In the genomic region with DNA sequence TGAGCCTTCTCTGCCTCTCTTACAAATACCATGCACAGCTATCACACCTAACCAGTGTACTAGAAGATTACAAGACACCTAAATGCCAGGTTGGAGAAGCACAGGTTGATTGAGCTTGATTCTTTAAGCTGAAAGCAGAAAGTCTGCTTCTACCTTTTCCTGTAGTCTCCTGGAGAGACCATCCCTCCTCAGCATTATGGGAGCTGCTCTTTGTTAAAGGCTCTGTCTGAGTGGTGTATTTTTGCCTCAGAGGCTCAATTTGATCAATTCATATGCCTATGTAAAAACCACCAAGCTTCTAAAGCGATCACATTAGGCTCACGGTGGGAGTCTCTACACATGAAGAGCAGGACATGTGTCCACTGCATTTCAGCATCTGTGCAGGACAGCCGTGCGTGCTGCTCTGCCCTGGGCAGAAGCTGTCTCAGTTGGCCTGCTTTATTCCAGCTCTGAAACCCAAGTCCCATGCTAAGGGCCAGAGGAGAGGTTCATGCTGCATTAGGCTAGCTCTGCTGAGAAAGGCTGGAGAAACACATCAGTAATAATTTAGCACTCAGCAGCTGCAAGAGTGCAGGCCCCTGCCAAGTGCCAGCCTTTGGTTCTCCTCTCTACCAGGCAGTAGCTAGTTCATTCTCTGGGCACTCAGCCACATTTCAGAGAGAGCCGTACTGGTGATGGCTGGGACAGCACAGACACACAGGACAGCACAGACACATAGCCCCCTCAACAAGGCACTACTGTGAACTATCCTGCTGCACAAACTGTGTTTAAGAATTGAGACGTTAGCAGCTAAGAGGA, we compare ENCODE assay signal across 12 cellular contexts. TPM values are rescaled to one million over a fixed set of nuclear protein-coding genes. Genes with fewer than 3 reads are reported as not detected.
DNase-seq lines count a peak whose midpoint lies in the region; ATAC-seq and TF ChIP-seq lines count a peak whose summit lies in the region.
"Had no signal": no experiment of that assay in that cellular context is flagged by ENCODE, and none has a peak within 500 bp of the region (broad histone marks: within the 10 kb centered on the region; RNA-seq: fewer than 3 reads in every experiment).

No MANE protein-coding gene starts in this region.

- H2BK5ac ChIP-seq in neuronal stem cell (ENCODE audit: low read length), result no peak overlapping the region

- H3K4me1 ChIP-seq in neuronal stem cell (ENCODE audit: control insufficient read depth in 2 of 2, insufficient read depth in 1 of 2, low read depth in 1 of 2, low read length in 2 of 2), result peaks cover 14 to 27% of the 10 kb centered on the region in 2 donors
- H3K4me1 ChIP-seq: HAP-1 had no signal

- no peak overlapping the region for H2BK120ac ChIP-seq in neuronal stem cell (ENCODE audit: low read depth, low read length)

- no peak overlapping the region for H3K27ac Mint-ChIP-seq in chondrocyte (ENCODE audit: unreplicated experiment)
- H3K27ac Mint-ChIP-seq in activated CD4-positive, alpha-beta memory T cell treated with anti-CD3 and anti-CD28 coated beads, Interleukin-2, amount 10 ng/mL, durations not matched to agents 7 days and 5 days, result no peak overlapping the region
- H3K27ac Mint-ChIP-seq: CD8-positive, alpha-beta T cell had no signal

- H3K36me3 Mint-ChIP-seq in chondrocyte (ENCODE audit: low read depth), result no peaks in the 10 kb centered on the region
- H3K36me3 Mint-ChIP-seq in activated CD4-positive, alpha-beta memory T cell treated with anti-CD3 and anti-CD28 coated beads, Interleukin-2, amount 10 ng/mL, durations not matched to agents 7 days and 5 days (ENCODE audit: low read depth), result no peaks in the 10 kb centered on the region
- H3K36me3 Mint-ChIP-seq: activated naive CD4-positive, alpha-beta T cell treated with anti-CD3 and anti-CD28 coated beads, Interleukin-2, amount 50 U/mL, for 72 hours; CD8-positive, alpha-beta T cell had no signal

- no peaks in the 10 kb centered on the region for H3K27me3 Mint-ChIP-seq in chondrocyte (ENCODE audit: low read depth)
- no peaks in the 10 kb centered on the region for H3K27me3 Mint-ChIP-seq in activated CD4-positive, alpha-beta memory T cell treated with anti-CD3 and anti-CD28 coated beads, Interleukin-2, amount 10 ng/mL, durations not matched to agents 7 days and 5 days

- no peak overlapping the region for H4K91ac ChIP-seq in neuronal stem cell (ENCODE audit: low read depth, low read length, poor library complexity)

- ATAC-seq in GM19455 (IDR thresholded peaks at IDR 0.05; ENCODE audit: unreplicated experiment), result no peak
- no peak for ATAC-seq in HG03045 (IDR thresholded peaks at IDR 0.05; ENCODE audit: unreplicated experiment)
- ATAC-seq: activated naive CD4-positive, alpha-beta T cell treated with anti-CD3 and anti-CD28 coated beads, Interleukin-2, amount 50 U/mL, for 72 hours; CD8-positive, alpha-beta T cell had no signal

- POLR2A ChIA-PET in activated CD4-positive, alpha-beta memory T cell treated with anti-CD3 and anti-CD28 coated beads, Interleukin-2, amount 10 ng/mL, durations not matched to agents 7 days and 5 days (lab: Charles Lee), result no interaction called here

- no peak overlapping the region for H3K23ac ChIP-seq in neuronal stem cell (ENCODE audit: low read depth, low read length, poor library complexity)

- DNase-seq in COR-L47 (lab: John Stamatoyannopoulos, UW) (peak; percentile 68), NCI-H2107 (lab: John Stamatoyannopoulos, UW) (peak; percentile 29), dorsolateral prefrontal cortex (peak; percentile 60 to 97 (median 91)), neuronal stem cell (ENCODE audit: low spot score) (no peak), chondrocyte (ENCODE audit: low spot score) (no peak)
- no peak for DNase-seq in activated CD4-positive, alpha-beta memory T cell treated with anti-CD3 and anti-CD28 coated beads, Interleukin-2, amount 10 ng/mL, durations not matched to agents 7 days and 5 days
- DNase-seq: activated CD4-positive, CD25-positive, alpha-beta regulatory T cell; CD8-positive, alpha-beta T cell had no signal

- no peak overlapping the region for H3K4me3 Mint-ChIP-seq in chondrocyte (ENCODE audit: unreplicated experiment)
- H3K4me3 Mint-ChIP-seq in activated CD4-positive, alpha-beta memory T cell treated with anti-CD3 and anti-CD28 coated beads, Interleukin-2, amount 10 ng/mL, durations not matched to agents 7 days and 5 days, result no peak overlapping the region
- H3K4me3 Mint-ChIP-seq: CD8-positive, alpha-beta T cell had no signal

- H3K27ac ChIP-seq in dorsolateral prefrontal cortex (peak overlapping the region; percentile 40 to 98 (median 94)), neuronal stem cell (replicated peaks; ENCODE audit: low read length) (peak overlapping the region; percentile 35)

- CTCF ChIA-PET in activated CD4-positive, alpha-beta memory T cell treated with anti-CD3 and anti-CD28 coated beads, Interleukin-2, amount 10 ng/mL, durations not matched to agents 7 days and 5 days (lab: Charles Lee), result no interaction called here

- H2BK15ac ChIP-seq in neuronal stem cell (ENCODE audit: low read length), result no peak overlapping the region

- H3K18ac ChIP-seq in neuronal stem cell (ENCODE audit: low read length), result peak overlapping the region; percentile 0

- H3K4me1 Mint-ChIP-seq in chondrocyte (ENCODE audit: low read depth), result peaks cover 3% of the 10 kb centered on the region
- H3K4me1 Mint-ChIP-seq in activated CD4-positive, alpha-beta memory T cell treated with anti-CD3 and anti-CD28 coated beads, Interleukin-2, amount 10 ng/mL, durations not matched to agents 7 days and 5 days, result no peaks in the 10 kb centered on the region

- H3K4me2 ChIP-seq in neuronal stem cell (ENCODE audit: insufficient read depth, low read length, poor library complexity, severe bottlenecking), result no peak overlapping the region

- H2AFZ ChIP-seq in neuronal stem cell (ENCODE audit: low read length), result peak overlapping the region; percentile 77

- no peak overlapping the region for H3K4ac ChIP-seq in neuronal stem cell (ENCODE audit: low read length)

- H2BK12ac ChIP-seq in neuronal stem cell (ENCODE audit: low read length), result no peak overlapping the region

- no peak overlapping the region for H2AK5ac ChIP-seq in neuronal stem cell (ENCODE audit: low read depth, low read length)

- no peaks in the 10 kb centered on the region for H3K79me1 ChIP-seq in neuronal stem cell (ENCODE audit: low read depth, low read length)

- intact Hi-C loops in dorsolateral prefrontal cortex (cut with DNase I), result loop anchor here in 1 of 2 donors (5.0 to 10.0 kb wide), 3 partner anchors 42 to 437 kb away; partner anchors contain the start of genes TMEM167A, VCAN and XRCC4

- peak in 10 of 56 donors; percentile 6 to 30 (median 18) for TF ChIP-seq CTCF in dorsolateral prefrontal cortex (IDR thresholded peaks at IDR 0.05 in 54 of 56, conservative IDR thresholded peaks at IDR 0.05 in 2 of 56; ENCODE audit: low read depth in 1 of 56, partially characterized antibody in 56 of 56)
- no peak for TF ChIP-seq CTCF in chondrocyte (IDR thresholded peaks at IDR 0.05)

- H3K27me3 ChIP-seq in dorsolateral prefrontal cortex (no peaks in the 10 kb centered on the region), neuronal stem cell (ENCODE audit: control insufficient read depth in 3 of 3, insufficient read depth in 3 of 3, low read depth in 1 of 3, low read length in 3 of 3) (no peaks in the 10 kb centered on the region)

- no peak overlapping the region for H4K8ac ChIP-seq in neuronal stem cell (ENCODE audit: low read depth, low read length)

- no peak overlapping the region for H3K9ac ChIP-seq in neuronal stem cell (ENCODE audit: low read depth, low read length, poor library complexity)

- no peaks in the 10 kb centered on the region for H3K36me3 ChIP-seq in neuronal stem cell (replicated peaks in 1 of 2; ENCODE audit: control insufficient read depth in 2 of 2, insufficient read depth in 2 of 2, low read length in 2 of 2)
- H3K36me3 ChIP-seq: HAP-1 had no signal

- H3K9me3 ChIP-seq in neuronal stem cell (replicated peaks in 1 of 2; ENCODE audit: control insufficient read depth in 2 of 2, insufficient read depth in 1 of 2, low read depth in 1 of 2, low read length in 2 of 2), result no peaks in the 10 kb centered on the region
- H3K9me3 ChIP-seq: HAP-1 had no signal

- no peak overlapping the region for H3K14ac ChIP-seq in neuronal stem cell (ENCODE audit: low read length)

- H3K9me3 Mint-ChIP-seq in chondrocyte (ENCODE audit: low read depth), result no peaks in the 10 kb centered on the region
- H3K9me3 Mint-ChIP-seq in activated CD4-positive, alpha-beta memory T cell treated with anti-CD3 and anti-CD28 coated beads, Interleukin-2, amount 10 ng/mL, durations not matched to agents 7 days and 5 days, result no peaks in the 10 kb centered on the region
- H3K9me3 Mint-ChIP-seq: activated naive CD4-positive, alpha-beta T cell treated with anti-CD3 and anti-CD28 coated beads, Interleukin-2, amount 50 U/mL, for 72 hours; CD8-positive, alpha-beta T cell had no signal

- peak overlapping the region in 29 of 59 donors; percentile 1 to 42 (median 20) for H3K4me3 ChIP-seq in dorsolateral prefrontal cortex
- H3K4me3 ChIP-seq in neuronal stem cell (ENCODE audit: low read length in 2 of 2), result peak overlapping the region in 1 of 2 donors; percentile 1
- H3K4me3 ChIP-seq: HAP-1 had no signal

- no CpG with 5 or more reads among the region's 6 CpGs for WGBS in neuronal stem cell (ENCODE audit: extremely low coverage in 2 of 2, insufficient read length in 2 of 2, insufficient replicate concordance in 1 of 2), 2 donors

RNA-seq across cellular contexts. Expression of gene TMEM167A, which starts 41.6 kb away (rescaled TPM):
- total RNA-seq in dorsolateral prefrontal cortex, result 10 to 100 TPM; 46.0 to 89.2 (median 63.9) TPM
- 73.6 TPM for polyA plus RNA-seq in neuronal stem cell (2013, experiment 1 of 2)
- polyA plus RNA-seq in neuronal stem cell (2013, experiment 2 of 2), result 72.3 TPM
- 105 to 139 TPM (median 113 TPM) in 3 replicates for total RNA-seq in chondrocyte
- 10 to 100 TPM; 78.4 to 81.2 TPM for total RNA-seq in activated CD4-positive, alpha-beta memory T cell treated with anti-CD3 and anti-CD28 coated beads, Interleukin-2, amount 10 ng/mL, durations not matched to agents 7 days and 5 days

RNA-seq across cellular contexts. Expression of gene XRCC4, which starts 41.8 kb away (rescaled TPM):
- total RNA-seq in dorsolateral prefrontal cortex, result 1 to 10 TPM; 3.1 to 8.6 (median 5.2) TPM
- 14.5 TPM for polyA plus RNA-seq in neuronal stem cell (2013, experiment 1 of 2)
- 15.1 TPM for polyA plus RNA-seq in neuronal stem cell (2013, experiment 2 of 2)
- 4.2 to 5.8 TPM (median 5.5 TPM) in 3 replicates for total RNA-seq in chondrocyte
- total RNA-seq in activated CD4-positive, alpha-beta memory T cell treated with anti-CD3 and anti-CD28 coated beads, Interleukin-2, amount 10 ng/mL, durations not matched to agents 7 days and 5 days, result 10 to 100 TPM; 10.5 to 13.0 TPM

Comparison
In these comparisons a context has a peak if more than half of its experiments do, and no peak if none do; other contexts are left out.
1. DNase-seq: peak in COR-L47 (single experiment), NCI-H2107 (single experiment) and dorsolateral prefrontal cortex (10 of 10); none in neuronal stem cell (single experiment), chondrocyte (single experiment) and activated CD4-positive, alpha-beta memory T cell treated with anti-CD3 and anti-CD28 coated beads, Interleukin-2, amount 10 ng/mL, durations not matched to agents 7 days and 5 days (single experiment).